In genomic region chr9:135765416-135765815, GRCh38 we compare ENCODE assay signal across 3 cellular contexts.
"Had no signal": no experiment of that assay in that cellular context is flagged by ENCODE, and none has a peak within 500 bp of the region (broad histone marks: within the 10 kb centered on the region; RNA-seq: fewer than 3 reads in every experiment).

No MANE protein-coding gene starts in this region.

- DNase-seq: GDM1, GF-D8 had no signal

- H3K4me3 ChIP-seq: GM12878 had no signal

- ATAC-seq: GM12878 had no signal
